ENCODE assay signal across 1 cellular context in the genomic region with DNA sequence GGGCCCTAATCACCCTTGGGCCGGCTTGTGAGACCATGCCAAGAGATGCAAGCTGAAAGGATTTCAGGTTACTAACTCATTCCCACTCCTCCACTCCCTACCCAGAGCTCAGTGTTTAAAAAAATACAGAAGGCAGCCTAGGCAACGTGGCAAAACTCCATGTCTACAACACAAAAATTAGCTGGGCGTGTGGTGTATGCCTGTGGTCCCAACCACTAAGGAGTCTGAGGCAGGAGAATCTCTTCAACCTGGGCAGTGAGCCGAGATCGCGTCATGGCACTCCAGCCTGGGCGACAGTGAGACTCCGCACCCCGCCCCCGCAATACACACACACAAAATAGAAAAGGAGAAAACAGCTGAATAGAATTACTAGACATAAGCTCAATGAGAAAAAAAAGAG.
TF ChIP-seq lines count a peak whose summit lies in the region.

No MANE protein-coding gene starts in this region.

TF ChIP-seq in HepG2, 621 proteins besides CTCF, POLR2A, EP300 and RAD21:
- no peak for TF ChIP-seq ZNF263 (CRISPR knock-in tag; IDR thresholded peaks at IDR 0.05)
- no peak for TF ChIP-seq FOSL2 (CRISPR knock-in tag; IDR thresholded peaks at IDR 0.05)
- no peak for TF ChIP-seq SRSF9 (IDR thresholded peaks at IDR 0.05; ENCODE audit: borderline replicate concordance, insufficient read depth, low read depth, low read length, poor library complexity, severe bottlenecking)
- no peak for TF ChIP-seq NKX3-1 (CRISPR knock-in tag; IDR thresholded peaks at IDR 0.05)
- TF ChIP-seq, protein P1, sequence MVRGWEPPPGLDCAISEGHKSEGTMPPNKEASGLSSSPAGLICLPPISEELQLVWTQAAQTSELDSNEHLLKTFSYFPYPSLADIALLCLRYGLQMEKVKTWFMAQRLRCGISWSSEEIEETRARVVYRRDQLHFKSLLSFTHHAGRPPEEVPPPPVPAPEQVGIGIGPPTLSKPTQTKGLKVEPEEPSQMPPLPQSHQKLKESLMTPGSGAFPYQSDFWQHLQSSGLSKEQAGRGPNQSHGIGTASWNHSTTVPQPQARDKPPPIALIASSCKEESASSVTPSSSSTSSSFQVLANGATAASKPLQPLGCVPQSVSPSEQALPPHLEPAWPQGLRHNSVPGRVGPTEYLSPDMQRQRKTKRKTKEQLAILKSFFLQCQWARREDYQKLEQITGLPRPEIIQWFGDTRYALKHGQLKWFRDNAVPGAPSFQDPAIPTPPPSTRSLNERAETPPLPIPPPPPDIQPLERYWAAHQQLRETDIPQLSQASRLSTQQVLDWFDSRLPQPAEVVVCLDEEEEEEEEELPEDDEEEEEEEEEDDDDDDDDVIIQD (CRISPR knock-in tag; IDR thresholded peaks at IDR 0.05; ENCODE audit: low read depth) = no peak
- TF ChIP-seq LCORL (IDR thresholded peaks at IDR 0.05) = no peak
- TF ChIP-seq LCORL (CRISPR knock-in tag; IDR thresholded peaks at IDR 0.05) = no peak
- no peak for TF ChIP-seq DNMT1 (CRISPR knock-in tag; IDR thresholded peaks at IDR 0.05)
- no peak for TF ChIP-seq ZNF33A (CRISPR knock-in tag; IDR thresholded peaks at IDR 0.05; ENCODE audit: borderline replicate concordance)
- no peak for TF ChIP-seq ZNF34 (CRISPR knock-in tag; IDR thresholded peaks at IDR 0.05; ENCODE audit: borderline replicate concordance)
- TF ChIP-seq, protein P2, sequence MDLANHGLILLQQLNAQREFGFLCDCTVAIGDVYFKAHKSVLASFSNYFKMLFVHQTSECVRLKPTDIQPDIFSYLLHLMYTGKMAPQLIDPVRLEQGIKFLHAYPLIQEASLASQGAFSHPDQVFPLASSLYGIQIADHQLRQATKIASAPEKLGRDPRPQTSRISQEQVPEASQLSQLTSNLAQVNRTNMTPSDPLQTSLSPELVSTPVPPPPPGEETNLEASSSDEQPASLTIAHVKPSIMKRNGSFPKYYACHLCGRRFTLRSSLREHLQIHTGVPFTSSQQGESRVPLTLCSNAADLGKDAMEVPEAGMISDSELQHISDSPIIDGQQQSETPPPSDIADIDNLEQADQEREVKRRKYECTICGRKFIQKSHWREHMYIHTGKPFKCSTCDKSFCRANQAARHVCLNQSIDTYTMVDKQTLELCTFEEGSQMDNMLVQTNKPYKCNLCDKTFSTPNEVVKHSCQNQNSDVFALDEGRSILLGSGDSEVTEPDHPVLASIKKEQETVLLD (CRISPR knock-in tag; IDR thresholded peaks at IDR 0.05; ENCODE audit: low read depth) = no peak
- TF ChIP-seq, protein P3, sequence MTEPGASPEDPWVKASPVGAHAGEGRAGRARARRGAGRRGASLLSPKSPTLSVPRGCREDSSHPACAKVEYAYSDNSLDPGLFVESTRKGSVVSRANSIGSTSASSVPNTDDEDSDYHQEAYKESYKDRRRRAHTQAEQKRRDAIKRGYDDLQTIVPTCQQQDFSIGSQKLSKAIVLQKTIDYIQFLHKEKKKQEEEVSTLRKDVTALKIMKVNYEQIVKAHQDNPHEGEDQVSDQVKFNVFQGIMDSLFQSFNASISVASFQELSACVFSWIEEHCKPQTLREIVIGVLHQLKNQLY (CRISPR knock-in tag; IDR thresholded peaks at IDR 0.05) = no peak
- no peak for TF ChIP-seq NCOA2 (CRISPR knock-in tag; IDR thresholded peaks at IDR 0.05)
- TF ChIP-seq, protein P4, sequence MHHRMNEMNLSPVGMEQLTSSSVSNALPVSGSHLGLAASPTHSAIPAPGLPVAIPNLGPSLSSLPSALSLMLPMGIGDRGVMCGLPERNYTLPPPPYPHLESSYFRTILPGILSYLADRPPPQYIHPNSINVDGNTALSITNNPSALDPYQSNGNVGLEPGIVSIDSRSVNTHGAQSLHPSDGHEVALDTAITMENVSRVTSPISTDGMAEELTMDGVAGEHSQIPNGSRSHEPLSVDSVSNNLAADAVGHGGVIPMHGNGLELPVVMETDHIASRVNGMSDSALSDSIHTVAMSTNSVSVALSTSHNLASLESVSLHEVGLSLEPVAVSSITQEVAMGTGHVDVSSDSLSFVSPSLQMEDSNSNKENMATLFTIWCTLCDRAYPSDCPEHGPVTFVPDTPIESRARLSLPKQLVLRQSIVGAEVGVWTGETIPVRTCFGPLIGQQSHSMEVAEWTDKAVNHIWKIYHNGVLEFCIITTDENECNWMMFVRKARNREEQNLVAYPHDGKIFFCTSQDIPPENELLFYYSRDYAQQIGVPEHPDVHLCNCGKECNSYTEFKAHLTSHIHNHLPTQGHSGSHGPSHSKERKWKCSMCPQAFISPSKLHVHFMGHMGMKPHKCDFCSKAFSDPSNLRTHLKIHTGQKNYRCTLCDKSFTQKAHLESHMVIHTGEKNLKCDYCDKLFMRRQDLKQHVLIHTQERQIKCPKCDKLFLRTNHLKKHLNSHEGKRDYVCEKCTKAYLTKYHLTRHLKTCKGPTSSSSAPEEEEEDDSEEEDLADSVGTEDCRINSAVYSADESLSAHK (CRISPR knock-in tag; IDR thresholded peaks at IDR 0.05; ENCODE audit: borderline replicate concordance) = no peak
- TF ChIP-seq, protein P5, sequence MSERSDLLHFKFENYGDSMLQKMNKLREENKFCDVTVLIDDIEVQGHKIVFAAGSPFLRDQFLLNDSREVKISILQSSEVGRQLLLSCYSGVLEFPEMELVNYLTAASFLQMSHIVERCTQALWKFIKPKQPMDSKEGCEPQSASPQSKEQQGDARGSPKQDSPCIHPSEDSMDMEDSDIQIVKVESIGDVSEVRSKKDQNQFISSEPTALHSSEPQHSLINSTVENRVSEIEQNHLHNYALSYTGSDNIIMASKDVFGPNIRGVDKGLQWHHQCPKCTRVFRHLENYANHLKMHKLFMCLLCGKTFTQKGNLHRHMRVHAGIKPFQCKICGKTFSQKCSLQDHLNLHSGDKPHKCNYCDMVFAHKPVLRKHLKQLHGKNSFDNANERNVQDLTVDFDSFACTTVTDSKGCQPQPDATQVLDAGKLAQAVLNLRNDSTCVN (CRISPR knock-in tag; IDR thresholded peaks at IDR 0.05; ENCODE audit: borderline replicate concordance) = no peak
- TF ChIP-seq ZNF891 (CRISPR knock-in tag; IDR thresholded peaks at IDR 0.05) = no peak
- TF ChIP-seq, protein P6, sequence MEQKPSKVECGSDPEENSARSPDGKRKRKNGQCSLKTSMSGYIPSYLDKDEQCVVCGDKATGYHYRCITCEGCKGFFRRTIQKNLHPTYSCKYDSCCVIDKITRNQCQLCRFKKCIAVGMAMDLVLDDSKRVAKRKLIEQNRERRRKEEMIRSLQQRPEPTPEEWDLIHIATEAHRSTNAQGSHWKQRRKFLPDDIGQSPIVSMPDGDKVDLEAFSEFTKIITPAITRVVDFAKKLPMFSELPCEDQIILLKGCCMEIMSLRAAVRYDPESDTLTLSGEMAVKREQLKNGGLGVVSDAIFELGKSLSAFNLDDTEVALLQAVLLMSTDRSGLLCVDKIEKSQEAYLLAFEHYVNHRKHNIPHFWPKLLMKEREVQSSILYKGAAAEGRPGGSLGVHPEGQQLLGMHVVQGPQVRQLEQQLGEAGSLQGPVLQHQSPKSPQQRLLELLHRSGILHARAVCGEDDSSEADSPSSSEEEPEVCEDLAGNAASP (CRISPR knock-in tag; IDR thresholded peaks at IDR 0.05; ENCODE audit: borderline replicate concordance) = no peak
- TF ChIP-seq, protein P7, sequence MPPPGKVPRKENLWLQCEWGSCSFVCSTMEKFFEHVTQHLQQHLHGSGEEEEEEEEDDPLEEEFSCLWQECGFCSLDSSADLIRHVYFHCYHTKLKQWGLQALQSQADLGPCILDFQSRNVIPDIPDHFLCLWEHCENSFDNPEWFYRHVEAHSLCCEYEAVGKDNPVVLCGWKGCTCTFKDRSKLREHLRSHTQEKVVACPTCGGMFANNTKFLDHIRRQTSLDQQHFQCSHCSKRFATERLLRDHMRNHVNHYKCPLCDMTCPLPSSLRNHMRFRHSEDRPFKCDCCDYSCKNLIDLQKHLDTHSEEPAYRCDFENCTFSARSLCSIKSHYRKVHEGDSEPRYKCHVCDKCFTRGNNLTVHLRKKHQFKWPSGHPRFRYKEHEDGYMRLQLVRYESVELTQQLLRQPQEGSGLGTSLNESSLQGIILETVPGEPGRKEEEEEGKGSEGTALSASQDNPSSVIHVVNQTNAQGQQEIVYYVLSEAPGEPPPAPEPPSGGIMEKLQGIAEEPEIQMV (CRISPR knock-in tag; IDR thresholded peaks at IDR 0.05; ENCODE audit: low read depth) = no peak
- no peak for TF ChIP-seq POGZ (CRISPR knock-in tag; IDR thresholded peaks at IDR 0.05)
TF ChIP-seq in HepG2: peak in this region for 0.
